In the genomic region with DNA sequence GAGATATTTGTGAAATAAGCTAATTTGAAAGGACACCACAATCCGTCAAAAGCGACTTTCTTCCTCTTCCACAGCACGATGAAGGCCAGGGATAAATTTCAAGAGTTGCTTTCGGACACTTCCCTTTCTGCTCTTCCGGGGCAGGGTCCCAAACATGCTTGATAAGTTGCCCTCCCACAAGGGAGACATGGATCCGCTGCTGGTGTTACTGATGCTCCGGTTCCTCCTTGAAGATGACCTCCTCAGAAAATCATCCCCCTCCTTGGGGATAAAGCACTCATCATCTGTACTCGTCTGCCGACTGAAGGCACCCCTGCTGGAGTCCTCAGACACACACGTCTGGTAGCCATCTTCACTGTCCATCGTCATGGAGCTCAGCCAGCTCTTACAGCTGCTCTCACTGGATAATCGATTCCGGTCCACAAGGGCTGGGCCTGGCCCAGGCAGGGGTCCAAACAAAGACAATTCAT, we compare ENCODE assay signal across 16 cellular contexts. TPM values are rescaled to one million over a fixed set of nuclear protein-coding genes. Genes with fewer than 3 reads are reported as not detected.
A peak's percentile ranks its signal among the peaks of the same experiment; 100 is the strongest.
DNase-seq lines count a peak whose midpoint lies in the region; ATAC-seq, FAIRE-seq and TF ChIP-seq lines count a peak whose summit lies in the region.
"Had no signal": no experiment of that assay in that cellular context is flagged by ENCODE, and none has a peak within 500 bp of the region (broad histone marks: within the 10 kb centered on the region; RNA-seq: fewer than 3 reads in every experiment).

No MANE protein-coding gene starts in this region.

- no peak overlapping the region for H2AFZ ChIP-seq in MM.1S (ENCODE audit: low read length)

- H3K9me3 ChIP-seq in MM.1S (replicated peaks; ENCODE audit: insufficient read depth, low read length) = no peaks in the 10 kb centered on the region

- H3K36me3 ChIP-seq in MM.1S (replicated peaks; ENCODE audit: insufficient read depth, low read length) = peaks cover 27% of the 10 kb centered on the region

- H3K27me3 Mint-ChIP-seq in activated CD4-positive, alpha-beta T cell treated with anti-CD3 and anti-CD28 coated beads, Interleukin-2, amount 10 ng/mL, durations not matched to agents 24 days and 14 days = no peaks in the 10 kb centered on the region
- H3K27me3 Mint-ChIP-seq in activated CD8-positive, alpha-beta T cell treated with anti-CD3 and anti-CD28 coated beads, Interleukin-2, amount 10 ng/mL, durations not matched to agents 7 days and 5 days (ENCODE audit: low read depth) = no peaks in the 10 kb centered on the region
- no peaks in the 10 kb centered on the region for H3K27me3 Mint-ChIP-seq in natural killer cell (ENCODE audit: low read depth in 2 of 2)

- peak overlapping the region; percentile 89 for H3K27ac Mint-ChIP-seq in activated CD4-positive, alpha-beta T cell treated with anti-CD3 and anti-CD28 coated beads, Interleukin-2, amount 10 ng/mL, durations not matched to agents 24 days and 14 days
- H3K27ac Mint-ChIP-seq in activated CD8-positive, alpha-beta T cell treated with anti-CD3 and anti-CD28 coated beads, Interleukin-2, amount 10 ng/mL, durations not matched to agents 7 days and 5 days = peak overlapping the region; percentile 88
- peak overlapping the region; percentile 82 to 94 for H3K27ac Mint-ChIP-seq in natural killer cell

- no peaks in the 10 kb centered on the region for H3K9me3 Mint-ChIP-seq in activated CD4-positive, alpha-beta T cell treated with anti-CD3 and anti-CD28 coated beads, Interleukin-2, amount 10 ng/mL, durations not matched to agents 24 days and 14 days
- no peaks in the 10 kb centered on the region for H3K9me3 Mint-ChIP-seq in activated CD8-positive, alpha-beta T cell treated with anti-CD3 and anti-CD28 coated beads, Interleukin-2, amount 10 ng/mL, durations not matched to agents 7 days and 5 days (ENCODE audit: insufficient read depth)
- H3K9me3 Mint-ChIP-seq in natural killer cell = no peaks in the 10 kb centered on the region

- no peak overlapping the region for H3K27ac ChIP-seq in MM.1S (ENCODE audit: low read length)
- H3K27ac ChIP-seq: epithelial cell of prostate had no signal

- H3F3A ChIP-seq in MM.1S (ENCODE audit: insufficient read depth, low read length) = peaks cover 11% of the 10 kb centered on the region; the same call in 1 of the 2 replicates

- no peak for DNase-seq in activated CD4-positive, alpha-beta T cell treated with anti-CD3 and anti-CD28 coated beads, Interleukin-2, amount 10 ng/mL, durations not matched to agents 24 days and 14 days
- DNase-seq in activated CD4-positive, alpha-beta T cell treated with anti-CD3 and anti-CD28 coated beads, Interleukin-2, amount 50 U/mL, for 1 hour = no peak
- DNase-seq in GM18507 (ENCODE audit: extremely low spot score, insufficient read length, low read depth) (no peak), natural killer cell (no peak), erythroblast (lab: John Stamatoyannopoulos, UW) (no peak), MM.1S (no peak), foreskin melanocyte (no peak)
- DNase-seq in activated CD8-positive, alpha-beta T cell treated with anti-CD3 and anti-CD28 coated beads, Interleukin-2, amount 10 ng/mL, durations not matched to agents 7 days and 5 days = no peak
- DNase-seq: activated CD4-positive, CD25-positive, alpha-beta regulatory T cell; IMR-90; NCI-H1092 treated with DMSO at 0.1 percent for 48 hours; NCI-H526 treated with DMSO at 0.1 percent for 48 hours; stimulated activated CD4-positive, alpha-beta T cell treated with anti-CD3 and anti-CD28 coated beads, Interleukin-12 subunit alpha, Interleukin-12 subunit beta, amount 100 ng/mL, for 4 hours had no signal

- no peaks in the 10 kb centered on the region for H3K9me2 ChIP-seq in MM.1S (replicated peaks; ENCODE audit: insufficient read depth, low read length)

- no peak for TF ChIP-seq POLR2A in erythroblast (IDR thresholded peaks at IDR 0.05; ENCODE audit: low read length)

- no peak overlapping the region for H3K4me3 ChIP-seq in MM.1S (ENCODE audit: low read length)

- TF ChIP-seq CTCF in natural killer cell (IDR thresholded peaks at IDR 0.05) = no peak
- no peak for TF ChIP-seq CTCF in MM.1S (IDR thresholded peaks at IDR 0.05; ENCODE audit: low read length)

- peak; percentile 52 for FAIRE-seq in GM18507 (lab: Jason Lieb, UNC)

- H4K20me1 ChIP-seq in MM.1S (ENCODE audit: insufficient read depth, low read length) = no peaks in the 10 kb centered on the region

- intact Hi-C loops in activated CD4-positive, alpha-beta T cell treated with anti-CD3 and anti-CD28 coated beads, Interleukin-2, amount 10 ng/mL, durations not matched to agents 24 days and 14 days (cut with micrococcal nuclease) = loop anchor here (2.0 kb wide), 1 partner anchor 483 kb away; no protein-coding TSS in a partner anchor
- intact Hi-C loops in natural killer cell (cut with micrococcal nuclease) = loop anchor here (10.0 kb wide), 1 partner anchor 1081 kb away; the partner anchor contains the start of gene NR4A2

- ATAC-seq in activated CD8-positive, alpha-beta T cell treated with anti-CD3 and anti-CD28 coated beads, Interleukin-2, amount 10 ng/mL, durations not matched to agents 7 days and 5 days = no peak
- ATAC-seq in natural killer cell = no peak

- peak overlapping the region; percentile 75 for H3K4me3 Mint-ChIP-seq in activated CD4-positive, alpha-beta T cell treated with anti-CD3 and anti-CD28 coated beads, Interleukin-2, amount 10 ng/mL, durations not matched to agents 24 days and 14 days
- H3K4me3 Mint-ChIP-seq in activated CD8-positive, alpha-beta T cell treated with anti-CD3 and anti-CD28 coated beads, Interleukin-2, amount 10 ng/mL, durations not matched to agents 7 days and 5 days = peak overlapping the region; percentile 40
- peak overlapping the region; percentile 35 for H3K4me3 Mint-ChIP-seq in natural killer cell

- H3K79me2 ChIP-seq in MM.1S (ENCODE audit: low read length) = peaks cover 42% of the 10 kb centered on the region

- peaks cover 78% of the 10 kb centered on the region for H3K4me1 Mint-ChIP-seq in activated CD4-positive, alpha-beta T cell treated with anti-CD3 and anti-CD28 coated beads, Interleukin-2, amount 10 ng/mL, durations not matched to agents 24 days and 14 days
- peaks cover 89% of the 10 kb centered on the region for H3K4me1 Mint-ChIP-seq in activated CD8-positive, alpha-beta T cell treated with anti-CD3 and anti-CD28 coated beads, Interleukin-2, amount 10 ng/mL, durations not matched to agents 7 days and 5 days (ENCODE audit: low read depth)
- peaks cover 83 to 89% of the 10 kb centered on the region in 2 donors for H3K4me1 Mint-ChIP-seq in natural killer cell

- H3K36me3 Mint-ChIP-seq in activated CD4-positive, alpha-beta T cell treated with anti-CD3 and anti-CD28 coated beads, Interleukin-2, amount 10 ng/mL, durations not matched to agents 24 days and 14 days (ENCODE audit: low read depth) = peaks cover 83% of the 10 kb centered on the region
- H3K36me3 Mint-ChIP-seq in activated CD8-positive, alpha-beta T cell treated with anti-CD3 and anti-CD28 coated beads, Interleukin-2, amount 10 ng/mL, durations not matched to agents 7 days and 5 days (ENCODE audit: low read depth) = peaks cover 87% of the 10 kb centered on the region
- H3K36me3 Mint-ChIP-seq in natural killer cell = peaks cover 48% of the 10 kb centered on the region

- POLR2A ChIA-PET in activated CD8-positive, alpha-beta T cell treated with anti-CD3 and anti-CD28 coated beads, Interleukin-2, amount 10 ng/mL, durations not matched to agents 7 days and 5 days (lab: Charles Lee) = interaction anchor here (0.9 to 2.7 kb wide), 5 partner anchors 11 to 88 kb away, joined by 3 to 31 read pairs (median 5); no protein-coding TSS in a partner anchor

- H3K4me1 ChIP-seq in MM.1S (ENCODE audit: low read length) = peaks cover 4% of the 10 kb centered on the region; the same call in 1 of the 2 replicates

- no peaks in the 10 kb centered on the region for H3K27me3 ChIP-seq in MM.1S (replicated peaks; ENCODE audit: insufficient read depth, low read length)

- CTCF ChIA-PET in activated CD8-positive, alpha-beta T cell treated with anti-CD3 and anti-CD28 coated beads, Interleukin-2, amount 10 ng/mL, durations not matched to agents 7 days and 5 days (lab: Charles Lee) = interaction anchor here (0.9 to 8.5 kb wide), 9 partner anchors 18 to 113 kb away, joined by 3 to 66 read pairs (median 4); partner anchors contain the start of genes CYTIP and ERMN

- H3K9ac ChIP-seq in MM.1S (ENCODE audit: low read length) = no peak overlapping the region

- H3K4me2 ChIP-seq in MM.1S (ENCODE audit: low read depth, low read length) = no peak overlapping the region

RNA-seq across cellular contexts. Expression of gene CYTIP, which starts 28.2 kb away (rescaled TPM):
- total RNA-seq in activated CD4-positive, alpha-beta T cell treated with anti-CD3 and anti-CD28 coated beads, Interleukin-2, amount 10 ng/mL, durations not matched to agents 24 days and 14 days = 320 and 321 TPM in 2 replicates
- total RNA-seq in activated CD8-positive, alpha-beta T cell treated with anti-CD3 and anti-CD28 coated beads, Interleukin-2, amount 10 ng/mL, durations not matched to agents 7 days and 5 days = 100 to 1,000 TPM; 222 to 227 TPM
- 100 to 1,000 TPM; 276 to 363 (median 357) TPM for total RNA-seq in natural killer cell
- total RNA-seq: A673, IMR-90, SK-MEL-5 had no signal
